In the genomic region with DNA sequence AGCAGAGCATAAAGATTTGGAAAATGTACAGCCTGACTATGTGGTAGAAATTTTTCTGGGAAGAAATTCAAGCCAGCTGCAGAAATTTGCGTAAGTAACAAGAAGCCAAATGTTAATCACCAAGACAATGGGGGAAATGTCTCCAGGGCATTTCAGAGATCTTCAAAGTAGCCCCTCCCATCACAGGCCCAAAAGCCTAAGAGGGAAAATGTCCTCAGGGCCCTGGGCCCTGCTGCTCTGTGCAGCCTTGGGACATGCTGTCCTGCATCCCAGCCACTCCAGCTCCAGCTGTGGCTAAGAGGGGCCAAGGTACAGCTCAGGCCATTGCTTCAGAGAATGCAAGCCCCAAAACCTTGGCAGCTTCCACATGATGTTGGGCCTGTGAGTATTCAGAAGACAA, we compare ENCODE assay signal across 2 cellular contexts. TPM values are rescaled to one million over a fixed set of nuclear protein-coding genes. Genes with fewer than 3 reads are reported as not detected.
"Had no signal": no experiment of that assay in that cellular context is flagged by ENCODE, and none has a peak within 500 bp of the region (broad histone marks: within the 10 kb centered on the region; RNA-seq: fewer than 3 reads in every experiment).

No MANE protein-coding gene starts in this region.

RNA-seq across cellular contexts. Expression of a gene that starts 19.6 kb away (rescaled TPM):
- total RNA-seq: LHCN-M2, MCF 10A had no signal
